Comparison of ENCODE assay signal across 21 cellular contexts in the genomic region with DNA sequence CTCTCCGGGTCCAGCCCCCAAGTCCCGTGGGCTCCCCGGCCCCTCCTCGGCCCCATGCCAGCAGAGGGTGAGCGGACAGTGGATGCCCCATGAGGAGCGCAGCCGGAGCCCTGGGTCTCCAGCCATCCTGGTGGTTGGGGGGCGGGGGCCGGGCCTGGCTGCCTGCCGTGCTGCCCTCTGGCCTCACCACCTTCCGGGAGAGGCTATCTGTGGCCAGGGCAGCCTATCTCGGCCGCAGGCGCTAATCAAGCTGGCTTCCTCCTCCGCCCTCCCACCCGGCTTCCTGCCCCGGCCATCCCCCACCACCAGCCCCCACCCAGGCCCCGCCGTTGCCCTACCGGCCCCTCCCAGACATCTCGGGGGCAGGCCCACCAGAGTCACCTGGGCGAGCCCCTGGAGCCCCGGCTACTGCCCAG. TPM values are rescaled to one million over a fixed set of nuclear protein-coding genes. Genes with fewer than 3 reads are reported as not detected.
DNase-seq lines count a peak whose midpoint lies in the region; ATAC-seq and TF ChIP-seq lines count a peak whose summit lies in the region.
"Had no signal": no experiment of that assay in that cellular context is flagged by ENCODE, and none has a peak within 500 bp of the region (broad histone marks: within the 10 kb centered on the region; RNA-seq: fewer than 3 reads in every experiment).

No MANE protein-coding gene starts in this region.

- no peak overlapping the region for H2AFZ ChIP-seq in neuronal stem cell (ENCODE audit: low read length)

- no peak overlapping the region for H3K4me2 ChIP-seq in neuronal stem cell (ENCODE audit: insufficient read depth, low read length, poor library complexity, severe bottlenecking)

- H3K9ac ChIP-seq in NT2/D1 (ENCODE audit: insufficient read length, low read depth) (peak overlapping the region; percentile 42), neuronal stem cell (ENCODE audit: low read depth, low read length, poor library complexity) (peak overlapping the region; percentile 60)

- peak overlapping the region; percentile 80 for H3K18ac ChIP-seq in neuronal stem cell (ENCODE audit: low read length)

- no peak for TF ChIP-seq CTCF in transverse colon (IDR thresholded peaks at IDR 0.05)

- H2BK120ac ChIP-seq in neuronal stem cell (ENCODE audit: low read depth, low read length): no peak overlapping the region

- H3K4me3 ChIP-seq in NT2/D1 (ENCODE audit: insufficient read length, low read depth) (no peak overlapping the region), right cardiac atrium (ENCODE audit: low read length) (no peak overlapping the region), neuronal stem cell (ENCODE audit: low read length in 2 of 2) (no peak overlapping the region), transverse colon (no peak overlapping the region)

- TF ChIP-seq EP300 in transverse colon (IDR thresholded peaks at IDR 0.05; ENCODE audit: low read depth): no peak

- H3K36me3 ChIP-seq in NT2/D1 (ENCODE audit: insufficient read depth, insufficient read length, low read length) (peaks cover 8% of the 10 kb centered on the region), neuronal stem cell (replicated peaks in 1 of 2; ENCODE audit: control insufficient read depth in 2 of 2, insufficient read depth in 2 of 2, low read length in 2 of 2) (no peaks in the 10 kb centered on the region), transverse colon (no peaks in the 10 kb centered on the region)

- H4K8ac ChIP-seq in neuronal stem cell (ENCODE audit: low read depth, low read length): no peak overlapping the region

- peak; percentile 54 to 65 for ATAC-seq in right cardiac atrium
- ATAC-seq: activated T-helper 17 cell treated with anti-CD3 and anti-CD28 coated beads, Interleukin-2, amount 50 U/mL, for 72 hours; foreskin keratinocyte had no signal

- H2AK5ac ChIP-seq in neuronal stem cell (ENCODE audit: low read depth, low read length): peak overlapping the region; percentile 46

- no peak overlapping the region for H4K91ac ChIP-seq in neuronal stem cell (ENCODE audit: low read depth, low read length, poor library complexity)

- H2BK12ac ChIP-seq in neuronal stem cell (ENCODE audit: low read length): no peak overlapping the region

- DNase-seq in NT2/D1 (ENCODE audit: low read depth, low spot score): no peak
- peak; percentile 15 to 49 for DNase-seq in dermis microvascular lymphatic vessel endothelial cell (ENCODE audit: low read depth in 2 of 2)
- DNase-seq in right cardiac atrium: peak; percentile 67 to 82 (median 81)
- DNase-seq in neuronal stem cell (ENCODE audit: low spot score): no peak
- DNase-seq in NCI-H2107 treated with DMSO at 0.1 percent for 48 hours (lab: John Stamatoyannopoulos, UW; ENCODE audit: unreplicated experiment): no peak
- DNase-seq in NCI-H2227 treated with DMSO at 0.1 percent for 48 hours (lab: John Stamatoyannopoulos, UW): no peak
- no peak for DNase-seq in transverse colon
- no peak for DNase-seq in NCI-H1105 treated with DMSO at 0.1 percent for 48 hours (lab: John Stamatoyannopoulos, UW)
- DNase-seq: activated B cell treated with CpG ODN at 0.5 μM for 24 hours; activated CD4-positive, alpha-beta T cell treated with anti-CD3 and anti-CD28 coated beads, Interleukin-2, amount 50 U/mL, for 4 hours; activated naive CD8-positive, alpha-beta T cell treated with anti-CD3 and anti-CD28 coated beads for 36 hours; C1 segment of cervical spinal cord; effector CD4-positive, alpha-beta T cell; foreskin keratinocyte; GOT3; islet precursor cell; NCI-H1694 treated with DMSO at 0.1 percent for 48 hours; occipital lobe; stimulated activated CD4-positive, alpha-beta T cell treated with anti-CD3 and anti-CD28 coated beads, Interleukin-2, amount 100 ng/mL, for 48 hours; stimulated activated naive B cell treated with anti-CD40 and anti-IgM and Interleukin-4, amounts not matched to agents 10 μg/mL and 1 μg/mL and 100 μg/mL, for 72 hours had no signal

- no peak for TF ChIP-seq POLR2A in transverse colon (IDR thresholded peaks at IDR 0.05)

- H3K9me3 ChIP-seq in NT2/D1 (ENCODE audit: insufficient read depth, low read length): no peaks in the 10 kb centered on the region
- H3K9me3 ChIP-seq in right cardiac atrium (ENCODE audit: control insufficient read depth, low read length): no peaks in the 10 kb centered on the region
- no peaks in the 10 kb centered on the region for H3K9me3 ChIP-seq in neuronal stem cell (replicated peaks in 1 of 2; ENCODE audit: control insufficient read depth in 2 of 2, insufficient read depth in 1 of 2, low read depth in 1 of 2, low read length in 2 of 2)
- no peaks in the 10 kb centered on the region for H3K9me3 ChIP-seq in transverse colon

- no peaks in the 10 kb centered on the region for H3K27me3 ChIP-seq in NT2/D1 (ENCODE audit: insufficient read depth, insufficient read length)
- no peaks in the 10 kb centered on the region for H3K27me3 ChIP-seq in right cardiac atrium (ENCODE audit: control insufficient read depth, insufficient read depth)
- H3K27me3 ChIP-seq in neuronal stem cell (ENCODE audit: control insufficient read depth in 3 of 3, insufficient read depth in 3 of 3, low read depth in 1 of 3, low read length in 3 of 3): no peaks in the 10 kb centered on the region
- no peaks in the 10 kb centered on the region for H3K27me3 ChIP-seq in transverse colon
- H3K27me3 ChIP-seq: foreskin keratinocyte had no signal

- H2BK5ac ChIP-seq in neuronal stem cell (ENCODE audit: low read length): peak overlapping the region; percentile 75

- WGBS in right cardiac atrium: 38% methylated on average over 23 of the region's 23 CpGs
- no CpG with 5 or more reads among the region's 23 CpGs for WGBS in neuronal stem cell (ENCODE audit: extremely low coverage in 2 of 2, insufficient read length in 2 of 2, insufficient replicate concordance in 1 of 2), 2 donors
- 76 to 90% methylated on average over 2 to 14 of the region's 23 CpGs for WGBS in transverse colon (ENCODE audit: low coverage in 1 of 2), 2 donors

- H3K4me1 ChIP-seq in NT2/D1 (ENCODE audit: insufficient read depth, insufficient read length) (peaks cover 10% of the 10 kb centered on the region), right cardiac atrium (ENCODE audit: control insufficient read depth, insufficient read depth, low read length) (no peaks in the 10 kb centered on the region), neuronal stem cell (ENCODE audit: control insufficient read depth in 2 of 2, insufficient read depth in 1 of 2, low read depth in 1 of 2, low read length in 2 of 2) (no peaks in the 10 kb centered on the region), transverse colon (peaks cover 0 to 3% (median 2%) of the 10 kb centered on the region in 4 donors)
- H3K4me1 ChIP-seq: foreskin keratinocyte had no signal

- peaks cover 4% of the 10 kb centered on the region for H3K79me1 ChIP-seq in neuronal stem cell (ENCODE audit: low read depth, low read length)

- H2BK15ac ChIP-seq in neuronal stem cell (ENCODE audit: low read length): no peak overlapping the region

- H3K4ac ChIP-seq in neuronal stem cell (ENCODE audit: low read length): no peak overlapping the region

- peak overlapping the region; percentile 71 for H3K14ac ChIP-seq in neuronal stem cell (ENCODE audit: low read length)

- in situ Hi-C loops in transverse colon (cut with MboI; ENCODE audit: low pct_ligation_motif_present in 1 of 4, low pct_unique_long_range_greater_than_20kb in 1 of 4, low sequenced_read_pairs in 3 of 4): no loop called here

- no peak overlapping the region for H3K23ac ChIP-seq in neuronal stem cell (ENCODE audit: low read depth, low read length, poor library complexity)

- peak overlapping the region; percentile 14 for H3K27ac ChIP-seq in right cardiac atrium (ENCODE audit: low read length)
- no peak overlapping the region for H3K27ac ChIP-seq in neuronal stem cell (replicated peaks; ENCODE audit: low read length)
- no peak overlapping the region for H3K27ac ChIP-seq in transverse colon
- H3K27ac ChIP-seq: foreskin keratinocyte had no signal

- intact Hi-C loops in right cardiac atrium (cut with DNase I) (no loop called here), transverse colon (cut with DNase I; ENCODE audit: low total_unique reads) (loop anchor here (1.0 kb wide), 1 partner anchor 44 kb away; no protein-coding TSS in a partner anchor)

RNA-seq across cellular contexts. Expression of a gene that starts 46.8 kb away (rescaled TPM):
- total RNA-seq in dermis microvascular lymphatic vessel endothelial cell: 0.64 and 1.6 TPM in 2 replicates
- total RNA-seq in right cardiac atrium: 10 to 100 TPM in 1 of 4 donors, 1 to 10 TPM in 3; 8.1 to 11.4 (median 8.7) TPM
- 7.7 TPM for polyA plus RNA-seq in right cardiac atrium
- 3.8 TPM for polyA plus RNA-seq in neuronal stem cell (2013, experiment 1 of 2)
- 4.0 TPM for polyA plus RNA-seq in neuronal stem cell (2013, experiment 2 of 2)
- 1 to 10 TPM; 1.2 to 4.6 (median 3.1) TPM for total RNA-seq in transverse colon

Comparison
In these comparisons a context has a peak if more than half of its experiments do, and no peak if none do; other contexts are left out.
1. DNase-seq: peak in dermis microvascular lymphatic vessel endothelial cell (2 of 2) and right cardiac atrium (3 of 3); none in NT2/D1 (single experiment), neuronal stem cell (single experiment), NCI-H2107 treated with DMSO at 0.1 percent for 48 hours (single experiment), NCI-H2227 treated with DMSO at 0.1 percent for 48 hours (single experiment), transverse colon (single experiment) and NCI-H1105 treated with DMSO at 0.1 percent for 48 hours (single experiment).